Comparison of ENCODE assay signal across 9 cellular contexts in genomic region chr13:33441015-33441414, GRCh38.
A peak's percentile ranks its signal among the peaks of the same experiment; 100 is the strongest.
DNase-seq lines count a peak whose midpoint lies in the region; ATAC-seq and TF ChIP-seq lines count a peak whose summit lies in the region.
"Had no signal": no experiment of that assay in that cellular context is flagged by ENCODE, and none has a peak within 500 bp of the region (broad histone marks: within the 10 kb centered on the region; RNA-seq: fewer than 3 reads in every experiment).

No MANE protein-coding gene starts in this region.

- intact Hi-C loops in MCF 10A (cut with micrococcal nuclease) (loop anchor here (2.0 to 10.0 kb wide), 2 partner anchors 212 to 284 kb away; no protein-coding TSS in a partner anchor), breast epithelium (cut with DNase I; ENCODE audit: low total_unique reads) (no loop called here), uterus (cut with DNase I; ENCODE audit: low total_unique reads) (no loop called here), heart right ventricle (cut with DNase I) (no loop called here)
- intact Hi-C loops in activated T-helper 2 cell treated with anti-CD3 and anti-CD28 coated beads, Interferon-gamma antibody, Interleukin-2, Interleukin-4, amounts not matched to agents 10 μg/mL and 5 μg/mL and 100 μg/mL, durations not matched to agents 14 hours and 24 hours and 36 hours (cut with micrococcal nuclease) = no loop called here

- H3K4me3 Mint-ChIP-seq in MCF 10A (ENCODE audit: unreplicated experiment) = no peak overlapping the region
- H3K4me3 Mint-ChIP-seq in activated T-helper 2 cell treated with anti-CD3 and anti-CD28 coated beads, Interferon-gamma antibody, Interleukin-2, Interleukin-4, amounts not matched to agents 10 μg/mL and 5 μg/mL and 100 μg/mL, durations not matched to agents 14 hours and 24 hours and 36 hours (ENCODE audit: low read depth) = no peak overlapping the region

- DNase-seq in MCF 10A (ENCODE audit: unreplicated experiment) = peak; percentile 58
- no peak for DNase-seq in breast epithelium (ENCODE audit: low spot score in 2 of 2)
- DNase-seq in RPMI7951 (ENCODE audit: low read depth) = peak; percentile 23
- DNase-seq in glomerular endothelial cell (ENCODE audit: extremely low read depth, low read depth, low spot score) = peak; percentile 2
- no peak for DNase-seq in uterus
- DNase-seq in heart right ventricle = no peak
- no peak for DNase-seq in activated T-helper 2 cell treated with anti-CD3 and anti-CD28 coated beads, Interferon-gamma antibody, Interleukin-2, Interleukin-4, amounts not matched to agents 10 μg/mL and 5 μg/mL and 100 μg/mL, durations not matched to agents 14 hours and 24 hours and 36 hours (ENCODE audit: low spot score)
- DNase-seq: NCI-H2227 treated with DMSO at 0.1 percent for 48 hours had no signal

- no peak overlapping the region for H3K4me3 ChIP-seq in breast epithelium
- H3K4me3 ChIP-seq in uterus = no peak overlapping the region
- no peak overlapping the region for H3K4me3 ChIP-seq in heart right ventricle

- H3K27ac ChIP-seq in breast epithelium = no peak overlapping the region
- no peak overlapping the region for H3K27ac ChIP-seq in uterus
- H3K27ac ChIP-seq in heart right ventricle = no peak overlapping the region

- POLR2A ChIA-PET in MCF 10A (lab: Yijun Ruan, JAX) = no interaction called here

- 76 to 83% methylated on average over 1 of the region's 1 CpG for WGBS in heart right ventricle, 2 donors

- H3K9me3 ChIP-seq in breast epithelium (no peaks in the 10 kb centered on the region), uterus (no peaks in the 10 kb centered on the region), heart right ventricle (no peaks in the 10 kb centered on the region)

- H3K27me3 Mint-ChIP-seq in MCF 10A (ENCODE audit: insufficient read depth, unreplicated experiment) = no peaks in the 10 kb centered on the region
- no peaks in the 10 kb centered on the region for H3K27me3 Mint-ChIP-seq in activated T-helper 2 cell treated with anti-CD3 and anti-CD28 coated beads, Interferon-gamma antibody, Interleukin-2, Interleukin-4, amounts not matched to agents 10 μg/mL and 5 μg/mL and 100 μg/mL, durations not matched to agents 14 hours and 24 hours and 36 hours (ENCODE audit: low read depth)

- H3K4me1 ChIP-seq in breast epithelium (no peaks in the 10 kb centered on the region), uterus (no peaks in the 10 kb centered on the region), heart right ventricle (no peaks in the 10 kb centered on the region)

- H3K27me3 ChIP-seq in breast epithelium = no peaks in the 10 kb centered on the region
- no peaks in the 10 kb centered on the region for H3K27me3 ChIP-seq in uterus
- H3K27me3 ChIP-seq in heart right ventricle = no peaks in the 10 kb centered on the region

- H3K4me1 Mint-ChIP-seq in MCF 10A (ENCODE audit: insufficient read depth, unreplicated experiment) = peaks cover 6% of the 10 kb centered on the region
- H3K4me1 Mint-ChIP-seq in activated T-helper 2 cell treated with anti-CD3 and anti-CD28 coated beads, Interferon-gamma antibody, Interleukin-2, Interleukin-4, amounts not matched to agents 10 μg/mL and 5 μg/mL and 100 μg/mL, durations not matched to agents 14 hours and 24 hours and 36 hours (ENCODE audit: low read depth) = no peaks in the 10 kb centered on the region

- no peaks in the 10 kb centered on the region for H3K36me3 ChIP-seq in breast epithelium
- no peaks in the 10 kb centered on the region for H3K36me3 ChIP-seq in uterus
- H3K36me3 ChIP-seq in heart right ventricle = no peaks in the 10 kb centered on the region

- CTCF ChIA-PET in MCF 10A (lab: Yijun Ruan, JAX) = interaction anchor here (0.6 to 0.7 kb wide), 3 partner anchors 136 to 1583 kb away, joined by 3 to 4 read pairs (median 3); no protein-coding TSS in a partner anchor

- BruUV-seq in MCF 10A (replicated peaks; lab: Mats Ljungman, UMichigan) = no TSS peak

- no peaks in the 10 kb centered on the region for H3K36me3 Mint-ChIP-seq in MCF 10A (ENCODE audit: insufficient read depth, unreplicated experiment)
- H3K36me3 Mint-ChIP-seq in activated T-helper 2 cell treated with anti-CD3 and anti-CD28 coated beads, Interferon-gamma antibody, Interleukin-2, Interleukin-4, amounts not matched to agents 10 μg/mL and 5 μg/mL and 100 μg/mL, durations not matched to agents 14 hours and 24 hours and 36 hours (ENCODE audit: low read depth) = no peaks in the 10 kb centered on the region

- H3K27ac Mint-ChIP-seq in MCF 10A (ENCODE audit: low read depth, unreplicated experiment) = peak overlapping the region; percentile 3
- no peak overlapping the region for H3K27ac Mint-ChIP-seq in activated T-helper 2 cell treated with anti-CD3 and anti-CD28 coated beads, Interferon-gamma antibody, Interleukin-2, Interleukin-4, amounts not matched to agents 10 μg/mL and 5 μg/mL and 100 μg/mL, durations not matched to agents 14 hours and 24 hours and 36 hours

- ATAC-seq in heart right ventricle (no peak), HG03439 (IDR thresholded peaks at IDR 0.05; ENCODE audit: unreplicated experiment) (no peak)

- TF ChIP-seq CTCF in MCF 10A (IDR thresholded peaks at IDR 0.05; ENCODE audit: unreplicated experiment) (peak; percentile 38), breast epithelium (IDR thresholded peaks at IDR 0.05) (peak in 1 of 3 donors; percentile 26), uterus (IDR thresholded peaks at IDR 0.05) (peak in 3 of 4 experiments; percentile 9 to 15 (median 10)), heart right ventricle (IDR thresholded peaks at IDR 0.05) (peak in 4 of 9 donors; percentile 8 to 34 (median 18))

- no peak for TF ChIP-seq POLR2A in breast epithelium (IDR thresholded peaks at IDR 0.05)
- TF ChIP-seq POLR2A in uterus (IDR thresholded peaks at IDR 0.05) = no peak

- no peaks in the 10 kb centered on the region for H3K9me3 Mint-ChIP-seq in MCF 10A (ENCODE audit: unreplicated experiment)
- no peaks in the 10 kb centered on the region for H3K9me3 Mint-ChIP-seq in activated T-helper 2 cell treated with anti-CD3 and anti-CD28 coated beads, Interferon-gamma antibody, Interleukin-2, Interleukin-4, amounts not matched to agents 10 μg/mL and 5 μg/mL and 100 μg/mL, durations not matched to agents 14 hours and 24 hours and 36 hours

Comparison
In these comparisons a context has a peak if more than half of its experiments do, and no peak if none do; other contexts are left out.
1. DNase-seq: peak in MCF 10A (single experiment), RPMI7951 (single experiment) and glomerular endothelial cell (single experiment); none in breast epithelium (0 of 2), uterus (0 of 2), heart right ventricle (0 of 2) and activated T-helper 2 cell treated with anti-CD3 and anti-CD28 coated beads, Interferon-gamma antibody, Interleukin-2, Interleukin-4, amounts not matched to agents 10 μg/mL and 5 μg/mL and 100 μg/mL, durations not matched to agents 14 hours and 24 hours and 36 hours (single experiment).